ENCODE assay signal across 15 cellular contexts in genomic region chr3:129614927-129615363, GRCh38. TPM values are rescaled to one million over a fixed set of nuclear protein-coding genes. Genes with fewer than 3 reads are reported as not detected.
DNase-seq lines count a peak whose midpoint lies in the region; ATAC-seq, FAIRE-seq and TF ChIP-seq lines count a peak whose summit lies in the region.
"Had no signal": no experiment of that assay in that cellular context is flagged by ENCODE, and none has a peak within 500 bp of the region (broad histone marks: within the 10 kb centered on the region; RNA-seq: fewer than 3 reads in every experiment).

No MANE protein-coding gene starts in this region.

- H3K4me3 ChIP-seq in SK-N-SH (ENCODE audit: low read depth in 2 of 2, low read length in 1 of 2): no peak overlapping the region
- H3K4me3 ChIP-seq in pancreas: no peak overlapping the region
- H3K4me3 ChIP-seq in vagina: no peak overlapping the region
- H3K4me3 ChIP-seq in CD8-positive, alpha-beta T cell (ENCODE audit: low read depth, low read length): no peak overlapping the region
- H3K4me3 ChIP-seq in neural progenitor cell: no peak overlapping the region
- H3K4me3 ChIP-seq: SJSA1 had no signal

- H3K4me1 ChIP-seq in SK-N-SH (ENCODE audit: control insufficient read depth in 1 of 2, insufficient read depth in 2 of 2, low read depth in 1 of 2, low read length in 1 of 2) (peaks cover 0 to 7% of the 10 kb centered on the region in 2 experiments; a peak in 1 of 4 replicates), pancreas (peaks cover 0 to 7% (median 0%) of the 10 kb centered on the region in 3 donors), vagina (peaks cover 47% of the 10 kb centered on the region), neural progenitor cell (peaks cover 5% of the 10 kb centered on the region)
- no peaks in the 10 kb centered on the region for H3K4me1 ChIP-seq in CD8-positive, alpha-beta T cell (ENCODE audit: insufficient read depth, low read length)

- no peak for TF ChIP-seq EP300 in SK-N-SH (IDR thresholded peaks at IDR 0.05; ENCODE audit: borderline replicate concordance in 1 of 2, low read depth in 1 of 2, low read length in 1 of 2)

- no peak for FAIRE-seq in pancreas (lab: Jason Lieb, UNC)
- FAIRE-seq: A204.1 had no signal

- H3K36me3 Mint-ChIP-seq in CD8-positive, alpha-beta T cell: no peaks in the 10 kb centered on the region
- no peaks in the 10 kb centered on the region for H3K36me3 Mint-ChIP-seq in neural progenitor cell
- H3K36me3 Mint-ChIP-seq: brain had no signal

- H3K27ac ChIP-seq in SK-N-SH (ENCODE audit: low read depth in 2 of 2, low read length in 1 of 2) (no peak overlapping the region), pancreas (peak overlapping the region in 1 of 4 donors; percentile 19), vagina (peak overlapping the region; percentile 78), neural progenitor cell (no peak overlapping the region)
- H3K27ac ChIP-seq in CD8-positive, alpha-beta T cell (ENCODE audit: low read depth, low read length): no peak overlapping the region
- H3K27ac ChIP-seq: SJSA1 had no signal

- H3K9me3 ChIP-seq in SK-N-SH (no peaks in the 10 kb centered on the region), pancreas (no peaks in the 10 kb centered on the region), vagina (no peaks in the 10 kb centered on the region), neural progenitor cell (ENCODE audit: low read depth) (no peaks in the 10 kb centered on the region)
- no peaks in the 10 kb centered on the region for H3K9me3 ChIP-seq in CD8-positive, alpha-beta T cell (ENCODE audit: low read length)
- H3K9me3 ChIP-seq: SJSA1 had no signal

- H3K9ac ChIP-seq in SK-N-SH: no peak overlapping the region
- no peak overlapping the region for H3K9ac ChIP-seq in neural progenitor cell

- ATAC-seq in SK-N-SH treated with all-trans-retinoic acid at 6 μM for 48 hours (peak; percentile 9; the same call in 1 of the 3 replicates), pancreas (peak; percentile 57 to 78 (median 70)), GM21717 (IDR thresholded peaks at IDR 0.05; ENCODE audit: unreplicated experiment) (no peak)
- no peak for ATAC-seq in CD8-positive, alpha-beta T cell
- ATAC-seq: activated T-cell treated with anti-CD3 and anti-CD28 coated beads, Interleukin-2, amount 50 U/mL, for 72 hours had no signal

- H2AFZ ChIP-seq in SK-N-SH (ENCODE audit: low read depth) (no peak overlapping the region), neural progenitor cell (replicated peaks) (no peak overlapping the region)

- intact Hi-C loops in pancreas (cut with DNase I) (no loop called here), vagina (cut with DNase I) (loop anchor here (5.0 kb wide), 1 partner anchor 123 kb away; no protein-coding TSS in a partner anchor)
- intact Hi-C loops in CD8-positive, alpha-beta T cell (cut with DNase I, micrococcal nuclease): no loop called here

- no peak for DNase-seq in SK-N-SH
- DNase-seq in fibroblast of gingiva (ENCODE audit: low read depth): peak; percentile 30
- DNase-seq in pancreas: peak in 1 of 6 donors; percentile 55
- DNase-seq in vagina (ENCODE audit: extremely low spot score in 2 of 2): no peak
- no peak for DNase-seq in CD8-positive, alpha-beta T cell
- no peak for DNase-seq in neural progenitor cell (ENCODE audit: low spot score)
- DNase-seq: activated CD4-positive, CD25-positive, alpha-beta regulatory T cell; activated T-cell treated with anti-CD3 and anti-CD28 coated beads, Interleukin-2, amount 50 U/mL, for 72 hours; DMS153; NCI-H2029 treated with DMSO at 0.1 percent for 48 hours had no signal

- TF ChIP-seq POLR2A in vagina (IDR thresholded peaks at IDR 0.05): no peak

- POLR2A ChIA-PET in SK-N-SH (lab: Yijun Ruan, JAX): no interaction called here
- POLR2A ChIA-PET in CD8-positive, alpha-beta T cell (lab: Charles Lee): no interaction called here

- H3K9me3 Mint-ChIP-seq in CD8-positive, alpha-beta T cell: no peaks in the 10 kb centered on the region
- no peaks in the 10 kb centered on the region for H3K9me3 Mint-ChIP-seq in neural progenitor cell
- H3K9me3 Mint-ChIP-seq: activated T-cell treated with anti-CD3 and anti-CD28 coated beads, Interleukin-2, amount 50 U/mL, for 72 hours had no signal

- H3K79me2 ChIP-seq in SK-N-SH (ENCODE audit: insufficient read depth): no peaks in the 10 kb centered on the region
- no peaks in the 10 kb centered on the region for H3K79me2 ChIP-seq in neural progenitor cell (ENCODE audit: low read depth)

- H3K27me3 ChIP-seq in SK-N-SH (ENCODE audit: insufficient read depth) (no peaks in the 10 kb centered on the region), pancreas (no peaks in the 10 kb centered on the region), vagina (no peaks in the 10 kb centered on the region), neural progenitor cell (no peaks in the 10 kb centered on the region)
- no peaks in the 10 kb centered on the region for H3K27me3 ChIP-seq in CD8-positive, alpha-beta T cell (ENCODE audit: insufficient read depth, low read length)
- H3K27me3 ChIP-seq: SJSA1 had no signal

- H4K20me1 ChIP-seq in SK-N-SH (ENCODE audit: insufficient read depth) (no peaks in the 10 kb centered on the region), neural progenitor cell (ENCODE audit: low read depth) (no peaks in the 10 kb centered on the region)

- H3K9me2 ChIP-seq in SK-N-SH: no peaks in the 10 kb centered on the region

- peaks cover 7% of the 10 kb centered on the region for H3K4me1 Mint-ChIP-seq in CD8-positive, alpha-beta T cell (ENCODE audit: low read depth)
- peaks cover 10% of the 10 kb centered on the region for H3K4me1 Mint-ChIP-seq in neural progenitor cell
- H3K4me1 Mint-ChIP-seq: brain had no signal

- CTCF ChIA-PET in SK-N-SH (lab: Yijun Ruan, JAX): no interaction called here
- CTCF ChIA-PET in CD8-positive, alpha-beta T cell (lab: Charles Lee): no interaction called here

- H3K4me3 Mint-ChIP-seq in CD8-positive, alpha-beta T cell: no peak overlapping the region
- H3K4me3 Mint-ChIP-seq in neural progenitor cell: no peak overlapping the region
- H3K4me3 Mint-ChIP-seq: activated T-cell treated with anti-CD3 and anti-CD28 coated beads, Interleukin-2, amount 50 U/mL, for 72 hours; brain had no signal

- H3F3A ChIP-seq in SK-N-SH (replicated peaks; ENCODE audit: insufficient read depth): peaks cover 2% of the 10 kb centered on the region
- H3F3A ChIP-seq in neural progenitor cell (ENCODE audit: low read depth): peaks cover 4% of the 10 kb centered on the region

- TF ChIP-seq CTCF in SK-N-SH (IDR thresholded peaks at IDR 0.05) (no peak), pancreas (IDR thresholded peaks at IDR 0.05) (no peak), vagina (IDR thresholded peaks at IDR 0.05) (no peak), neural progenitor cell (IDR thresholded peaks at IDR 0.05) (no peak)
- no peak for TF ChIP-seq CTCF in CD8-positive, alpha-beta T cell (IDR thresholded peaks at IDR 0.05)

- H3K4me2 ChIP-seq in SK-N-SH: no peak overlapping the region
- H3K4me2 ChIP-seq in neural progenitor cell: no peak overlapping the region

- H3K36me3 ChIP-seq in SK-N-SH (replicated peaks in 1 of 2; ENCODE audit: control insufficient read depth in 1 of 2, insufficient read depth in 2 of 2, low read length in 1 of 2) (no peaks in the 10 kb centered on the region), pancreas (no peaks in the 10 kb centered on the region), vagina (no peaks in the 10 kb centered on the region), neural progenitor cell (no peaks in the 10 kb centered on the region)
- no peaks in the 10 kb centered on the region for H3K36me3 ChIP-seq in CD8-positive, alpha-beta T cell (ENCODE audit: insufficient read depth, low read length)
- H3K36me3 ChIP-seq: SJSA1 had no signal

- TF ChIP-seq RAD21 in SK-N-SH (IDR thresholded peaks at IDR 0.05; ENCODE audit: low read length): no peak

- no peaks in the 10 kb centered on the region for H3K27me3 Mint-ChIP-seq in CD8-positive, alpha-beta T cell (ENCODE audit: low read depth)
- peaks cover 10% of the 10 kb centered on the region for H3K27me3 Mint-ChIP-seq in neural progenitor cell (ENCODE audit: insufficient read depth, low read depth)

- 72% methylated on average over 4 of the region's 5 CpGs for WGBS in SK-N-SH (ENCODE audit: low lambda C conversion rate)
- 49 to 50% methylated on average over 5 of the region's 5 CpGs for WGBS in pancreas, 2 donors

- H3K27ac Mint-ChIP-seq in CD8-positive, alpha-beta T cell: no peak overlapping the region
- H3K27ac Mint-ChIP-seq in neural progenitor cell: no peak overlapping the region
- H3K27ac Mint-ChIP-seq: activated T-cell treated with anti-CD3 and anti-CD28 coated beads, Interleukin-2, amount 50 U/mL, for 72 hours; brain had no signal

TF ChIP-seq in SK-N-SH treated with all-trans-retinoic acid at 6 μM for 48 hours, 23 proteins besides CTCF, POLR2A, EP300 and RAD21 (continues in another document):
- TF ChIP-seq PPARA (CRISPR knock-in tag; IDR thresholded peaks at IDR 0.05; ENCODE audit: borderline replicate concordance) (no peak), ESRRG (CRISPR knock-in tag; IDR thresholded peaks at IDR 0.05) (no peak), GLIS3 (CRISPR knock-in tag; IDR thresholded peaks at IDR 0.05) (no peak), RARB (CRISPR knock-in tag; IDR thresholded peaks at IDR 0.05) (no peak), ARNTL (CRISPR knock-in tag; IDR thresholded peaks at IDR 0.05; ENCODE audit: borderline replicate concordance, low read depth) (no peak), ZFP3 (CRISPR knock-in tag; IDR thresholded peaks at IDR 0.05) (no peak), OSR1 (CRISPR knock-in tag; IDR thresholded peaks at IDR 0.05) (no peak)

TF ChIP-seq in SK-N-SH, 30 proteins besides CTCF, POLR2A, EP300 and RAD21 (continues in another document):
- TF ChIP-seq RFX5 (IDR thresholded peaks at IDR 0.05; ENCODE audit: low read length) (no peak), GABPA (IDR thresholded peaks at IDR 0.05; ENCODE audit: low read depth) (no peak), NFIC (IDR thresholded peaks at IDR 0.05; ENCODE audit: borderline replicate concordance) (no peak), CHD2 (IDR thresholded peaks at IDR 0.05; ENCODE audit: low read length, partially characterized antibody) (no peak), USF2 (IDR thresholded peaks at IDR 0.05; ENCODE audit: borderline replicate concordance, low read depth, low read length) (no peak), GATA2 (CRISPR knock-in tag; IDR thresholded peaks at IDR 0.05) (no peak), JUND (IDR thresholded peaks at IDR 0.05) (no peak)

RNA-seq across cellular contexts. Expression of gene PLXND1, which starts 8.5 kb away (rescaled TPM):
- polyA plus RNA-seq in SK-N-SH (2012; rRNA removed) (43.0 and 53.5 TPM in 2 replicates), pancreas (10 to 100 TPM; 52.5 to 66.2 TPM)
- 26.5 and 37.7 TPM in 2 replicates for polyA plus RNA-seq in SK-N-SH (2012; cell fraction: cytosol; rRNA removed)
- polyA plus RNA-seq in SK-N-SH (2012; cell fraction: nucleus; rRNA removed): 122 and 155 TPM in 2 replicates
- total RNA-seq in pancreas (10 to 100 TPM; 15.5 to 48.5 (median 21.7) TPM), vagina (96.5 TPM), neural progenitor cell (ENCODE audit: low replicate concordance) (9.0 and 12.9 TPM in 2 replicates)
- total RNA-seq in CD8-positive, alpha-beta T cell: 10 to 100 TPM; 84.7 to 96.8 TPM

Comparison
In these comparisons a context has a peak if more than half of its experiments do, and no peak if none do; other contexts are left out.
1. ATAC-seq: peak in SK-N-SH treated with all-trans-retinoic acid at 6 μM for 48 hours (single experiment) and pancreas (4 of 4); none in CD8-positive, alpha-beta T cell (single experiment) and GM21717 (single experiment).